8 cellular contexts compared by ENCODE assay signal in the genomic region with DNA sequence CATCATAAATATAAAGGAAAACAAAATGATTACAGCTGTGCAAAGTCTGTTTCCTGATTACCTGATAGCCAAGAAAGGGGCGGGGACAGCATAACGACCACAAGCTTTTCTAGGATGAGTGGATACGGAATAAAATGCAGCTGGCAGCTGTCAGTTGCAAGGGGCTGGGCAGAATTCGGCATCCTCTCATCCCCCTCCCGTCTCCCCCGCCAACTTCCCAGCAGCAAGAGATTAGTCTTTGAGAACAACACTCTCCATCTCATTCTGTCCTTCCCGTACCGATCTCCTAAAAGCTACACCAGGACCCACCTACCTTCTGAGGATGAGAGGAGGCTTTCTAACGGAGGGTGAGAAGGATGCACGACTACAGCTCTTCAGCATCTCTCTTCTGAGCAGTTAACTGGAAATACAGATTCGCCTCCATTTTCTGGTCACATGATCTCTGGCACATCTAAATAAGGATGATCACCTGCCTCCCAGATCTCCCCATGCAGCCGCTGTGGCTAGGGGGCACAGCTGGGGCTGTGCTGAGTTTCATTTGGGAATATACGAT.
A peak's percentile ranks its signal among the peaks of the same experiment; 100 is the strongest.
DNase-seq lines count a peak whose midpoint lies in the region; ATAC-seq and TF ChIP-seq lines count a peak whose summit lies in the region.

No MANE protein-coding gene starts in this region.

- H3K4me3 ChIP-seq in cardiac fibroblast (replicated peaks in 1 of 2; ENCODE audit: low read depth in 2 of 2, low read length in 2 of 2) (peak overlapping the region; percentile 29 to 41), muscle layer of duodenum (ENCODE audit: low read depth in 1 of 2, low read length in 2 of 2) (peak overlapping the region; percentile 46 to 49)

- H3K4me1 ChIP-seq in muscle layer of duodenum (ENCODE audit: control insufficient read depth in 1 of 2, insufficient read depth in 2 of 2, low read length in 2 of 2) = peaks cover 10 to 30% of the 10 kb centered on the region in 2 donors

- TF ChIP-seq CTCF in cardiac fibroblast (IDR thresholded peaks at IDR 0.05; ENCODE audit: low read depth, low read length) (no peak), GM10266 (IDR thresholded peaks at IDR 0.05; ENCODE audit: control insufficient read depth, insufficient read depth, low read depth, missing control alignments) (no peak)

- H3K9me3 ChIP-seq in muscle layer of duodenum (ENCODE audit: control insufficient read depth in 1 of 2, low read length in 2 of 2) = no peaks in the 10 kb centered on the region

- H3K27ac ChIP-seq in muscle layer of duodenum (ENCODE audit: low read length) = no peak overlapping the region

- ATAC-seq in GM18519 (IDR thresholded peaks at IDR 0.05; ENCODE audit: low FRiP score, unreplicated experiment) (no peak), GM21619 (IDR thresholded peaks at IDR 0.05; ENCODE audit: unreplicated experiment) (no peak)

- no peaks in the 10 kb centered on the region for H3K36me3 ChIP-seq in muscle layer of duodenum (ENCODE audit: control insufficient read depth in 1 of 2, insufficient read depth in 2 of 2, low read length in 2 of 2)

- no peaks in the 10 kb centered on the region for H3K27me3 ChIP-seq in muscle layer of duodenum (ENCODE audit: low read depth, low read length)

- DNase-seq in DMS153 (lab: John Stamatoyannopoulos, UW) (peak; percentile 48), NCI-H2081 treated with DMSO at 0.1 percent for 48 hours (lab: John Stamatoyannopoulos, UW) (peak; percentile 38), cardiac fibroblast (ENCODE audit: low read depth in 2 of 2) (peak in 1 of 2 donors; percentile 30), GM10266 (ENCODE audit: extremely low spot score) (no peak), germinal center (ENCODE audit: low spot score) (no peak)

Comparison
In these comparisons a context has a peak if more than half of its experiments do, and no peak if none do; other contexts are left out.
1. DNase-seq: peak in DMS153 (single experiment) and NCI-H2081 treated with DMSO at 0.1 percent for 48 hours (single experiment); none in GM10266 (single experiment) and germinal center (single experiment).